In the genomic region with DNA sequence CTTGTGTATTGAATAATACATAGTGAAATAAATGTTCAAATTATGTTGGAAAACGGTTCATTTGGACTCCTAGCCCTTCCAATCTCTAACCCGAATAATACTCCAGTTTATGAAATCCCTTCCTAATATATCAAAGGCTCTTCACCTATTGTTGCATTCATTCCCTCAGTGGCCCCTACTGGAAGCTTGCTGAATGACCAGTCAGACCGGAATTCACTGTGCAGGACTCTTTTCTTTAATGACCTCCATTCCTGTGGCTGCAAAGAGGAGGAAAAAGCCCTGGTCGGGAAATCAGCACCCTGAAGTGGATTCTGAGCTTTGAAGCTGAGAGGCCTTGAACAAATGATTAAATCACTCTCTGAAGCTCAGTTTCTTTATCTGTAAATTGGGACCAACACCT, we compare ENCODE assay signal across 10 cellular contexts. TPM values are rescaled to one million over a fixed set of nuclear protein-coding genes. Genes with fewer than 3 reads are reported as not detected.
DNase-seq lines count a peak whose midpoint lies in the region; ATAC-seq, FAIRE-seq and TF ChIP-seq lines count a peak whose summit lies in the region.
"Had no signal": no experiment of that assay in that cellular context is flagged by ENCODE, and none has a peak within 500 bp of the region (broad histone marks: within the 10 kb centered on the region; RNA-seq: fewer than 3 reads in every experiment).

No MANE protein-coding gene starts in this region.

- no peaks in the 10 kb centered on the region for H3K79me2 ChIP-seq in hepatocyte

- no peak for TF ChIP-seq EP300 in sigmoid colon (IDR thresholded peaks at IDR 0.05)

- H3K4me3 ChIP-seq in hepatocyte = no peak overlapping the region
- H3K4me3 ChIP-seq in sigmoid colon = no peak overlapping the region

- FAIRE-seq in urothelium cell line (lab: Jason Lieb, UNC) = no peak

- peak; percentile 34 for DNase-seq in SIG-M5 treated with dmso at 0.1 percent for 504 hours (lab: John Stamatoyannopoulos, UW; ENCODE audit: unreplicated experiment)
- DNase-seq in SIG-M5 (lab: John Stamatoyannopoulos, UW) = no peak
- peak; percentile 79 for DNase-seq in SW480 (ENCODE audit: low spot score)
- peak; percentile 54 for DNase-seq in hepatocyte (ENCODE audit: low spot score)
- peak; percentile 65 for DNase-seq in urothelium cell line (ENCODE audit: low spot score)
- no peak for DNase-seq in sigmoid colon
- DNase-seq: C1 segment of cervical spinal cord, NCI-H1105 had no signal

- H3K36me3 ChIP-seq in hepatocyte (replicated peaks; ENCODE audit: insufficient read depth, low read depth) (no peaks in the 10 kb centered on the region), sigmoid colon (no peaks in the 10 kb centered on the region)

- intact Hi-C loops in sigmoid colon (cut with DNase I) = no loop called here

- no peaks in the 10 kb centered on the region for H4K20me1 ChIP-seq in hepatocyte (ENCODE audit: insufficient read depth, poor library complexity, severe bottlenecking)

- H3K27me3 ChIP-seq in hepatocyte (no peaks in the 10 kb centered on the region), sigmoid colon (no peaks in the 10 kb centered on the region)

- H3K4me1 ChIP-seq in hepatocyte (ENCODE audit: insufficient read depth) = peaks cover 15% of the 10 kb centered on the region
- H3K4me1 ChIP-seq in sigmoid colon = no peaks in the 10 kb centered on the region

- no peak overlapping the region for H3K4me2 ChIP-seq in hepatocyte

- no peak for TF ChIP-seq POLR2A in sigmoid colon (IDR thresholded peaks at IDR 0.05)

- no peak overlapping the region for H2AFZ ChIP-seq in hepatocyte

- H3K9me3 ChIP-seq in hepatocyte (ENCODE audit: low read depth) (no peaks in the 10 kb centered on the region), sigmoid colon (no peaks in the 10 kb centered on the region)

- H3K27ac ChIP-seq in hepatocyte (no peak overlapping the region), sigmoid colon (no peak overlapping the region)

- TF ChIP-seq CTCF in hepatocyte (IDR thresholded peaks at IDR 0.05; ENCODE audit: poor library complexity) = peak; percentile 41
- no peak for TF ChIP-seq CTCF in sigmoid colon (IDR thresholded peaks at IDR 0.05)

- ATAC-seq in HG03442 (IDR thresholded peaks at IDR 0.05; ENCODE audit: unreplicated experiment) (no peak), GM21528 (IDR thresholded peaks at IDR 0.05; ENCODE audit: low FRiP score, unreplicated experiment) (no peak)

- 35% methylated on average over 4 of the region's 4 CpGs for WGBS in hepatocyte (ENCODE audit: low lambda C conversion rate, missing lambda C conversion rate)
- 19 to 69% methylated on average over 4 of the region's 4 CpGs for WGBS in sigmoid colon, 2 donors

- no peaks in the 10 kb centered on the region for H3K9me2 ChIP-seq in hepatocyte (replicated peaks; ENCODE audit: insufficient read depth)

RNA-seq across cellular contexts. Expression of a gene that starts 19.1 kb away (rescaled TPM):
- total RNA-seq in hepatocyte (258 and 262 TPM in 2 replicates), sigmoid colon (10 to 100 TPM; 27.8 to 58.4 (median 36.9) TPM)
- polyA plus RNA-seq in hepatocyte (412 and 473 TPM in 2 replicates), sigmoid colon (10 to 100 TPM in 2 of 3 donors, 1 to 10 TPM in 1; 9.7 to 49.0 (median 10.2) TPM)

Comparison
In these comparisons a context has a peak if more than half of its experiments do, and no peak if none do; other contexts are left out.
1. DNase-seq: peak in SIG-M5 treated with dmso at 0.1 percent for 504 hours (single experiment), SW480 (single experiment), hepatocyte (single experiment) and urothelium cell line (single experiment); none in SIG-M5 (single experiment) and sigmoid colon (single experiment).